ENCODE assay signal across 24 cellular contexts in genomic region chr18:23879126-23879525, GRCh38.
A peak's percentile ranks its signal among the peaks of the same experiment; 100 is the strongest.
DNase-seq lines count a peak whose midpoint lies in the region; ATAC-seq, FAIRE-seq and TF ChIP-seq lines count a peak whose summit lies in the region.
"Had no signal": no experiment of that assay in that cellular context is flagged by ENCODE, and none has a peak within 500 bp of the region (broad histone marks: within the 10 kb centered on the region; RNA-seq: fewer than 3 reads in every experiment).

No MANE protein-coding gene starts in this region.

- H3K4me1 Mint-ChIP-seq in activated CD8-positive, alpha-beta T cell treated with anti-CD3 and anti-CD28 coated beads, Interleukin-2, amount 10 ng/mL, durations not matched to agents 7 days and 5 days (ENCODE audit: low read depth), result peaks cover 5% of the 10 kb centered on the region
- peaks cover 16% of the 10 kb centered on the region for H3K4me1 Mint-ChIP-seq in activated CD8-positive, alpha-beta T cell treated with anti-CD3 and anti-CD28 coated beads for 36 hours (ENCODE audit: low read depth)
- H3K4me1 Mint-ChIP-seq in stimulated activated effector memory CD8-positive, alpha-beta T cell treated with anti-CD3 and anti-CD28 coated beads, Interleukin-12 subunit alpha, Interleukin-12 subunit beta, amount 100 ng/mL, for 72 hours, result peaks cover 8% of the 10 kb centered on the region
- H3K4me1 Mint-ChIP-seq: B cell had no signal

- H3K9ac ChIP-seq in keratinocyte (ENCODE audit: control insufficient read depth, extremely low read depth, insufficient read depth, low read length), result peak overlapping the region; percentile 11
- H3K9ac ChIP-seq: BLaER1 had no signal

- H3K79me2 ChIP-seq in keratinocyte (ENCODE audit: control insufficient read depth, insufficient read depth, low read length), result peaks cover 70% of the 10 kb centered on the region

- CTCF ChIA-PET in activated CD8-positive, alpha-beta T cell treated with anti-CD3 and anti-CD28 coated beads, Interleukin-2, amount 10 ng/mL, durations not matched to agents 7 days and 5 days (lab: Charles Lee), result interaction anchor here (1.3 to 1.4 kb wide), 2 partner anchors 18 to 40 kb away, joined by 4 to 5 read pairs; no protein-coding TSS in a partner anchor
- CTCF ChIA-PET in activated CD8-positive, alpha-beta T cell treated with anti-CD3 and anti-CD28 coated beads for 36 hours (lab: Charles Lee), result no interaction called here

- H3K27me3 Mint-ChIP-seq in activated CD8-positive, alpha-beta T cell treated with anti-CD3 and anti-CD28 coated beads, Interleukin-2, amount 10 ng/mL, durations not matched to agents 7 days and 5 days (ENCODE audit: low read depth), result peaks cover 9% of the 10 kb centered on the region
- H3K27me3 Mint-ChIP-seq in activated CD8-positive, alpha-beta T cell treated with anti-CD3 and anti-CD28 coated beads for 36 hours, result no peaks in the 10 kb centered on the region
- H3K27me3 Mint-ChIP-seq: CD4-positive, CD25-positive, alpha-beta regulatory T cell had no signal

- intact Hi-C loops in activated CD8-positive, alpha-beta T cell treated with anti-CD3 and anti-CD28 coated beads for 36 hours (cut with micrococcal nuclease), result no loop called here

- TF ChIP-seq CTCF in activated CD8-positive, alpha-beta T cell treated with anti-CD3 and anti-CD28 coated beads for 36 hours (IDR thresholded peaks at IDR 0.05), result no peak
- no peak for TF ChIP-seq CTCF in keratinocyte (optimal IDR thresholded peaks at IDR 0.05 in 1 of 3, IDR thresholded peaks at IDR 0.05 in 1 of 3, conservative IDR thresholded peaks at IDR 0.05 in 1 of 3; ENCODE audit: extremely low read depth in 1 of 3, insufficient read depth in 2 of 3, low read length in 3 of 3)

- H3K36me3 ChIP-seq in keratinocyte (ENCODE audit: control insufficient read depth in 2 of 2, extremely low read depth in 1 of 2, insufficient read depth in 2 of 2, low read length in 2 of 2), result peaks cover 19 to 81% of the 10 kb centered on the region in 2 experiments
- H3K36me3 ChIP-seq: BLaER1, HAP-1 had no signal

- POLR2A ChIA-PET in activated CD8-positive, alpha-beta T cell treated with anti-CD3 and anti-CD28 coated beads, Interleukin-2, amount 10 ng/mL, durations not matched to agents 7 days and 5 days (lab: Charles Lee), result no interaction called here
- POLR2A ChIA-PET in activated CD8-positive, alpha-beta T cell treated with anti-CD3 and anti-CD28 coated beads for 36 hours (lab: Charles Lee), result no interaction called here

- H3K27ac Mint-ChIP-seq in activated CD8-positive, alpha-beta T cell treated with anti-CD3 and anti-CD28 coated beads, Interleukin-2, amount 10 ng/mL, durations not matched to agents 7 days and 5 days, result no peak overlapping the region
- no peak overlapping the region for H3K27ac Mint-ChIP-seq in activated CD8-positive, alpha-beta T cell treated with anti-CD3 and anti-CD28 coated beads for 36 hours
- H3K27ac Mint-ChIP-seq in stimulated activated effector memory CD8-positive, alpha-beta T cell treated with anti-CD3 and anti-CD28 coated beads, Interleukin-12 subunit alpha, Interleukin-12 subunit beta, amount 100 ng/mL, for 72 hours, result peak overlapping the region; percentile 68
- H3K27ac Mint-ChIP-seq: B cell; CD4-positive, CD25-positive, alpha-beta regulatory T cell; CD8-positive, alpha-beta T cell; GM23338; HFFc6 had no signal

- no peaks in the 10 kb centered on the region for H3K9me3 Mint-ChIP-seq in activated CD8-positive, alpha-beta T cell treated with anti-CD3 and anti-CD28 coated beads, Interleukin-2, amount 10 ng/mL, durations not matched to agents 7 days and 5 days (ENCODE audit: insufficient read depth)
- no peaks in the 10 kb centered on the region for H3K9me3 Mint-ChIP-seq in activated CD8-positive, alpha-beta T cell treated with anti-CD3 and anti-CD28 coated beads for 36 hours
- H3K9me3 Mint-ChIP-seq in stimulated activated effector memory CD8-positive, alpha-beta T cell treated with anti-CD3 and anti-CD28 coated beads, Interleukin-12 subunit alpha, Interleukin-12 subunit beta, amount 100 ng/mL, for 72 hours, result no peaks in the 10 kb centered on the region
- H3K9me3 Mint-ChIP-seq: CD4-positive, CD25-positive, alpha-beta regulatory T cell; CD8-positive, alpha-beta T cell; GM23338; HFFc6 had no signal

- H3K36me3 Mint-ChIP-seq in activated CD8-positive, alpha-beta T cell treated with anti-CD3 and anti-CD28 coated beads, Interleukin-2, amount 10 ng/mL, durations not matched to agents 7 days and 5 days (ENCODE audit: low read depth), result no peaks in the 10 kb centered on the region
- no peaks in the 10 kb centered on the region for H3K36me3 Mint-ChIP-seq in activated CD8-positive, alpha-beta T cell treated with anti-CD3 and anti-CD28 coated beads for 36 hours (ENCODE audit: low read depth)
- no peaks in the 10 kb centered on the region for H3K36me3 Mint-ChIP-seq in stimulated activated effector memory CD8-positive, alpha-beta T cell treated with anti-CD3 and anti-CD28 coated beads, Interleukin-12 subunit alpha, Interleukin-12 subunit beta, amount 100 ng/mL, for 72 hours
- H3K36me3 Mint-ChIP-seq: CD4-positive, CD25-positive, alpha-beta regulatory T cell; CD8-positive, alpha-beta T cell had no signal

- H3K4me2 ChIP-seq in keratinocyte (ENCODE audit: control insufficient read depth, extremely low read depth, insufficient read depth, low read depth, low read length), result peak overlapping the region; percentile 26

- no peak overlapping the region for H2AFZ ChIP-seq in keratinocyte (ENCODE audit: control insufficient read depth, low read length)

- H3K4me3 ChIP-seq in keratinocyte (ENCODE audit: control insufficient read depth in 2 of 3, extremely low read depth in 1 of 3, insufficient read depth in 2 of 3, low read depth in 1 of 3, low read length in 3 of 3), result no peak overlapping the region
- H3K4me3 ChIP-seq: BLaER1, GM23338, HAP-1 had no signal

- H3K4me3 Mint-ChIP-seq in activated CD8-positive, alpha-beta T cell treated with anti-CD3 and anti-CD28 coated beads, Interleukin-2, amount 10 ng/mL, durations not matched to agents 7 days and 5 days, result no peak overlapping the region
- H3K4me3 Mint-ChIP-seq in activated CD8-positive, alpha-beta T cell treated with anti-CD3 and anti-CD28 coated beads for 36 hours, result no peak overlapping the region
- no peak overlapping the region for H3K4me3 Mint-ChIP-seq in stimulated activated effector memory CD8-positive, alpha-beta T cell treated with anti-CD3 and anti-CD28 coated beads, Interleukin-12 subunit alpha, Interleukin-12 subunit beta, amount 100 ng/mL, for 72 hours
- H3K4me3 Mint-ChIP-seq: B cell; CD4-positive, CD25-positive, alpha-beta regulatory T cell; CD8-positive, alpha-beta T cell; GM23338; HFFc6 had no signal

- H4K20me1 ChIP-seq in keratinocyte (ENCODE audit: control insufficient read depth, extremely low read depth, insufficient read depth, low read length), result peaks cover 37% of the 10 kb centered on the region
- H4K20me1 ChIP-seq: BLaER1 had no signal

- no peaks in the 10 kb centered on the region for H3K27me3 ChIP-seq in keratinocyte (ENCODE audit: control insufficient read depth, extremely low read depth, insufficient read depth, low read length)
- H3K27me3 ChIP-seq: BLaER1 had no signal

- FAIRE-seq in keratinocyte (lab: Jason Lieb, UNC), result no peak
- FAIRE-seq: A204.1, G401.6, GM12892, GM19239, H54 had no signal

- H3K9me1 ChIP-seq in keratinocyte (ENCODE audit: control insufficient read depth, extremely low read depth, insufficient read depth, low read length), result peaks cover 7% of the 10 kb centered on the region

- dilution Hi-C loops in keratinocyte (cut with MboI; ENCODE audit: extremely low pct_ligation_motif_present, low sequenced_read_pairs), result no loop called here

- peak overlapping the region; percentile 11 for H3K27ac ChIP-seq in keratinocyte (ENCODE audit: control insufficient read depth, insufficient read depth, low read length)
- H3K27ac ChIP-seq: 22Rv1, C4-2B had no signal

- peak; percentile 12 for DNase-seq in activated CD8-positive, alpha-beta T cell treated with anti-CD3 and anti-CD28 coated beads, Interleukin-2, amount 10 ng/mL, durations not matched to agents 7 days and 5 days
- no peak for DNase-seq in activated CD8-positive, alpha-beta T cell treated with anti-CD3 and anti-CD28 coated beads for 36 hours
- peak; percentile 30 for DNase-seq in keratinocyte (ENCODE audit: low read depth, low spot score)
- DNase-seq in stimulated activated effector memory CD8-positive, alpha-beta T cell treated with anti-CD3 and anti-CD28 coated beads, Interleukin-12 subunit alpha, Interleukin-12 subunit beta, amount 100 ng/mL, for 72 hours (ENCODE audit: low spot score in 2 of 2), result no peak
- DNase-seq in stimulated activated CD4-positive, alpha-beta T cell treated with anti-CD3 and anti-CD28 coated beads, Interleukin-4, amount 100 ng/mL, for 1 hour, result no peak
- no peak for DNase-seq in stimulated activated CD4-positive, alpha-beta T cell treated with anti-CD3 and anti-CD28 coated beads, Interleukin-2, amount 100 ng/mL, for 24 hours
- DNase-seq: Caco-2; CD4-positive, CD25-positive, alpha-beta regulatory T cell; CD8-positive, alpha-beta T cell; DMS153; DND-41; HFFc6 had no signal

- peaks cover 84% of the 10 kb centered on the region for H3K4me1 ChIP-seq in keratinocyte (ENCODE audit: control insufficient read depth, extremely low read depth, insufficient read depth, low read length)
- H3K4me1 ChIP-seq: Caco-2, HAP-1 had no signal

- no peaks in the 10 kb centered on the region for H3K9me3 ChIP-seq in keratinocyte (ENCODE audit: control insufficient read depth, low read depth, low read length)
- H3K9me3 ChIP-seq: BLaER1, Caco-2, HAP-1 had no signal

- no peak for ATAC-seq in activated CD8-positive, alpha-beta T cell treated with anti-CD3 and anti-CD28 coated beads, Interleukin-2, amount 10 ng/mL, durations not matched to agents 7 days and 5 days
- no peak for ATAC-seq in activated CD8-positive, alpha-beta T cell treated with anti-CD3 and anti-CD28 coated beads for 36 hours
- ATAC-seq in stimulated activated effector memory CD8-positive, alpha-beta T cell treated with anti-CD3 and anti-CD28 coated beads, Interleukin-12 subunit alpha, Interleukin-12 subunit beta, amount 100 ng/mL, for 72 hours, result no peak
- no peak for ATAC-seq in GM21390 (IDR thresholded peaks at IDR 0.05; ENCODE audit: unreplicated experiment)
- ATAC-seq: CD8-positive, alpha-beta T cell; GM23338 had no signal

Comparison
In these comparisons a context has a peak if more than half of its experiments do, and no peak if none do; other contexts are left out.
1. DNase-seq: peak in activated CD8-positive, alpha-beta T cell treated with anti-CD3 and anti-CD28 coated beads, Interleukin-2, amount 10 ng/mL, durations not matched to agents 7 days and 5 days (single experiment) and keratinocyte (single experiment); none in activated CD8-positive, alpha-beta T cell treated with anti-CD3 and anti-CD28 coated beads for 36 hours (single experiment), stimulated activated effector memory CD8-positive, alpha-beta T cell treated with anti-CD3 and anti-CD28 coated beads, Interleukin-12 subunit alpha, Interleukin-12 subunit beta, amount 100 ng/mL, for 72 hours (0 of 2), stimulated activated CD4-positive, alpha-beta T cell treated with anti-CD3 and anti-CD28 coated beads, Interleukin-4, amount 100 ng/mL, for 1 hour (single experiment) and stimulated activated CD4-positive, alpha-beta T cell treated with anti-CD3 and anti-CD28 coated beads, Interleukin-2, amount 100 ng/mL, for 24 hours (0 of 2).